In genomic region chr18:420661-421060, GRCh38 we compare ENCODE assay signal across 1 cellular context.
TF ChIP-seq lines count a peak whose summit lies in the region.

No MANE protein-coding gene starts in this region.

TF ChIP-seq in SK-N-SH treated with all-trans-retinoic acid at 6 μM for 48 hours, 23 proteins besides CTCF, POLR2A, EP300 and RAD21 (continued from another document):
- no peak for TF ChIP-seq CSRNP3 (CRISPR knock-in tag; IDR thresholded peaks at IDR 0.05)
- TF ChIP-seq ZNF8 (CRISPR knock-in tag; IDR thresholded peaks at IDR 0.05), result no peak
- TF ChIP-seq PPARA (CRISPR knock-in tag; IDR thresholded peaks at IDR 0.05; ENCODE audit: borderline replicate concordance), result no peak
TF ChIP-seq in SK-N-SH treated with all-trans-retinoic acid at 6 μM for 48 hours: peak in this region for 0.
